ENCODE assay signal across 11 cellular contexts in genomic region chr6:108797951-108798671, GRCh38. TPM values are rescaled to one million over a fixed set of nuclear protein-coding genes. Genes with fewer than 3 reads are reported as not detected.
DNase-seq lines count a peak whose midpoint lies in the region; ATAC-seq and TF ChIP-seq lines count a peak whose summit lies in the region.
"Had no signal": no experiment of that assay in that cellular context is flagged by ENCODE, and none has a peak within 500 bp of the region (broad histone marks: within the 10 kb centered on the region; RNA-seq: fewer than 3 reads in every experiment).

No MANE protein-coding gene starts in this region.

- H3K27ac ChIP-seq in BLaER1 (no peak overlapping the region), body of pancreas (peak overlapping the region in 3 of 4 donors; percentile 45 to 77 (median 72)), left lung (peak overlapping the region in 1 of 2 donors; percentile 28), Peyer's patch (peak overlapping the region in 2 of 4 donors; percentile 7 to 31)
- H3K27ac ChIP-seq: C4-2B, ovary had no signal

- no peaks in the 10 kb centered on the region for H3K27me3 Mint-ChIP-seq in mesothelial cell of epicardium (ENCODE audit: low read depth)

- TF ChIP-seq POLR2A in body of pancreas (IDR thresholded peaks at IDR 0.05), result no peak
- no peak for TF ChIP-seq POLR2A in Peyer's patch (IDR thresholded peaks at IDR 0.05)

- no peak overlapping the region for H3K9ac ChIP-seq in BLaER1

- H3K36me3 Mint-ChIP-seq in mesothelial cell of epicardium, result no peaks in the 10 kb centered on the region

- H3K9me3 ChIP-seq in BLaER1 (no peaks in the 10 kb centered on the region), body of pancreas (no peaks in the 10 kb centered on the region), left lung (no peaks in the 10 kb centered on the region), Peyer's patch (no peaks in the 10 kb centered on the region)
- H3K9me3 ChIP-seq: ovary had no signal

- H4K20me1 ChIP-seq in BLaER1, result no peaks in the 10 kb centered on the region

- 23% methylated on average over 11 of the region's 11 CpGs for WGBS in body of pancreas, 2 donors

- peak overlapping the region; percentile 65 for H3K4me2 ChIP-seq in BLaER1

- no peaks in the 10 kb centered on the region for H3K9me3 Mint-ChIP-seq in mesothelial cell of epicardium

- H3K27ac Mint-ChIP-seq in mesothelial cell of epicardium, result peak overlapping the region; percentile 77

- intact Hi-C loops in body of pancreas (cut with DNase I) (no loop called here), left lung (cut with DNase I) (no loop called here)

- H3K4me3 ChIP-seq in BLaER1 (no peak overlapping the region), body of pancreas (no peak overlapping the region), left lung (no peak overlapping the region), Peyer's patch (no peak overlapping the region)
- H3K4me3 ChIP-seq in Jurkat, Clone E6-1 (ENCODE audit: low read length), result peak overlapping the region; percentile 7
- H3K4me3 ChIP-seq: ovary had no signal

- no peak for DNase-seq in Jurkat, Clone E6-1 (ENCODE audit: low read depth, low spot score)
- DNase-seq in body of pancreas (peak in 2 of 4 donors; percentile 24 to 42), mesothelial cell of epicardium (ENCODE audit: low spot score in 2 of 2, unreplicated experiment in 2 of 2) (no peak), left lung (no peak), NCI-H1105 treated with DMSO at 0.1 percent for 48 hours (lab: John Stamatoyannopoulos, UW) (no peak), GF-D8 (lab: John Stamatoyannopoulos, UW) (no peak), Peyer's patch (no peak)
- DNase-seq: NCI-H187 treated with DMSO at 0.1 percent for 48 hours, ovary had no signal

- H3K27me3 ChIP-seq in BLaER1 (no peaks in the 10 kb centered on the region), body of pancreas (no peaks in the 10 kb centered on the region), left lung (no peaks in the 10 kb centered on the region), Peyer's patch (no peaks in the 10 kb centered on the region)
- H3K27me3 ChIP-seq: ovary had no signal

- TF ChIP-seq CTCF in body of pancreas (IDR thresholded peaks at IDR 0.05), result no peak
- no peak for TF ChIP-seq CTCF in mesothelial cell of epicardium (IDR thresholded peaks at IDR 0.05; ENCODE audit: unreplicated experiment)
- TF ChIP-seq CTCF in left lung (IDR thresholded peaks at IDR 0.05), result no peak
- no peak for TF ChIP-seq CTCF in Peyer's patch (IDR thresholded peaks at IDR 0.05)

- H3K4me1 Mint-ChIP-seq in mesothelial cell of epicardium, result peaks cover 43% of the 10 kb centered on the region

- no peaks in the 10 kb centered on the region for H3K36me3 ChIP-seq in BLaER1
- H3K36me3 ChIP-seq in body of pancreas (replicated peaks in 1 of 2; ENCODE audit: insufficient read depth in 1 of 2, low read depth in 2 of 2), result no peaks in the 10 kb centered on the region
- no peaks in the 10 kb centered on the region for H3K36me3 ChIP-seq in left lung
- no peaks in the 10 kb centered on the region for H3K36me3 ChIP-seq in Peyer's patch
- H3K36me3 ChIP-seq: ovary had no signal

- H3K4me1 ChIP-seq in BLaER1 (peaks cover 23% of the 10 kb centered on the region), body of pancreas (peaks cover 59% of the 10 kb centered on the region), left lung (peaks cover 0 to 21% of the 10 kb centered on the region in 2 donors), Peyer's patch (peaks cover 0 to 11% (median 0%) of the 10 kb centered on the region in 4 donors)

- peak overlapping the region; percentile 15 for H3K4me3 Mint-ChIP-seq in mesothelial cell of epicardium

- ATAC-seq in body of pancreas (peak; percentile 69), left lung (no peak)

RNA-seq across cellular contexts. Expression of gene ARMC2, which starts 50.1 kb away (rescaled TPM):
- polyA plus RNA-seq in Jurkat, Clone E6-1 (2012; ENCODE audit: insufficient read depth, insufficient read length), result 8.8 TPM
- 1 to 10 TPM in 1 of 2 donors, under 1 TPM in 1; 0.66 to 1.6 TPM for total RNA-seq in body of pancreas
- 11.3 to 16.5 TPM (median 16.2 TPM) in 3 replicates for total RNA-seq in mesothelial cell of epicardium
- total RNA-seq in left lung, result 1 to 10 TPM; 7.8 to 8.0 TPM
- 10 to 100 TPM in 1 of 4 donors, 1 to 10 TPM in 2, under 1 TPM in 1; 0.53 to 29.7 (median 4.4) TPM for total RNA-seq in Peyer's patch
